In the genomic region with DNA sequence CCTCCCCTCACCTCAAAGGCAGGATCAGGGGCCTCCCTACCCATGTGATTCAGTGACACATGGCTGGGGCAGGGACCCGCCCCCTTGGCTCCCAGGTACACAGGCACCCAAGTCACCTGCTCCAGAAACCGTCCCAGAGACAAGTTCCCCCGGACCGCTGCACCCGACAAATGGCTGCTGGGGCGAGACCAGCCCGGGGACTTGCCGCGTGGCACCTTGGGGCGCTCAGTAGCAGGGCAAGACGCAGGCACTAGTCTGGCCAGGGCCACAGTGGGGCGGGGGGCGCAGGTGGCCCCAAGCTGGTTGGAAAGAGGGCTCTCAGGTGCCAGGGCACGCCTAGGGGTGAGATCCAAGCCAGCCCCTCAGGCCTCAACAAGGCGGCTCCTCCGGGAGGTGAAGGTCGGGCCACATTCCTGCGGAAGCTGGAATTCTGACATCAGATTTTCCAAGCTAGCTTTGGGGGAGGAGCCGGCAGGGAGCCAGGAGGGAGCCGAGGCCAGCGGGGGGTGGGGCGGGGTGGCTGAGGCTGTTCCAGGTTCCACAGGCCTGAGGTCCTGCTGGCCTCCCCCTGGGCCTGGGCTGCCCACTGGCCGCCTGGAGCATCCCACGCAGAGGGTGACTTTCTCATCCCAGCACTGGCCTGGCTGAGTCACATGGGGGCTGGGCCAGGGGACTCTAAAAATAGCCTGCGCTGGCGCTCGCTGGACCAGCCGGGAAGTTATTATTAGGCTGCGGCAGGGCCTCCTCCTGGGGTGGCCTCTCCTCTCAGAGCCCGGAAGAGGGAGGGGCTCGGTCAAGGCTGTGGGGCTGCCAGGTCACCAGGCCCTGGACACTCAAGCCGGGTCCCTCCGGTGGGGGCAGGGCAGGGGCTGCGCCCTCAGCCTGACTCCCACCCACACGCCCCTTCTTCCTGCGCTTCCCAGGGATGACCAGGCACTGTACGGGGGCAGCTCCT, we compare ENCODE assay signal across 8 cellular contexts. TPM values are rescaled to one million over a fixed set of nuclear protein-coding genes. Genes with fewer than 3 reads are reported as not detected.
DNase-seq lines count a peak whose midpoint lies in the region; ATAC-seq and TF ChIP-seq lines count a peak whose summit lies in the region.

No MANE protein-coding gene starts in this region.

- DNase-seq in GM04504 (ENCODE audit: low read depth) (peak; percentile 97), RPMI7951 (ENCODE audit: low read depth) (peak; percentile 98), fibroblast of gingiva (ENCODE audit: low read depth) (peak; percentile 98), mucosa of gallbladder (ENCODE audit: low spot score) (peak; percentile 86), erythroblast (lab: John Stamatoyannopoulos, UW) (no peak)
- DNase-seq in stimulated activated CD4-positive, alpha-beta T cell treated with anti-CD3 and anti-CD28 coated beads, Interleukin-4, amount 100 ng/mL, for 24 hours: no peak

- ATAC-seq in GM18861 (IDR thresholded peaks at IDR 0.05; ENCODE audit: unreplicated experiment): no peak
- no peak for ATAC-seq in activated CD4-positive, CD25-positive, alpha-beta regulatory T cell treated with anti-CD3 and anti-CD28 coated beads, Interleukin-2, amount 50 U/mL, for 24 hours

- TF ChIP-seq POLR2A in erythroblast (IDR thresholded peaks at IDR 0.05; ENCODE audit: low read length): no peak

RNA-seq across cellular contexts. Expression of a gene that starts 20.5 kb away (rescaled TPM):
- 25.5 and 28.1 TPM in 2 replicates for total RNA-seq in RPMI7951 (2014; rRNA removed; shearing (Covaris generic))
- 44.4 TPM for total RNA-seq in mucosa of gallbladder

Comparison
In these comparisons a context has a peak if more than half of its experiments do, and no peak if none do; other contexts are left out.
1. DNase-seq: peak in GM04504 (single experiment), RPMI7951 (single experiment), fibroblast of gingiva (single experiment) and mucosa of gallbladder (single experiment); none in erythroblast (0 of 2) and stimulated activated CD4-positive, alpha-beta T cell treated with anti-CD3 and anti-CD28 coated beads, Interleukin-4, amount 100 ng/mL, for 24 hours (single experiment).